In genomic region chr4:118177121-118177520, GRCh38 we compare ENCODE assay signal across 27 cellular contexts.
"Had no signal": no experiment of that assay in that cellular context is flagged by ENCODE, and none has a peak within 500 bp of the region (broad histone marks: within the 10 kb centered on the region; RNA-seq: fewer than 3 reads in every experiment).

No MANE protein-coding gene starts in this region.

- DNase-seq: activated CD4-positive, alpha-beta memory T cell treated with anti-CD3 and anti-CD28 coated beads for 36 hours; activated CD4-positive, alpha-beta T cell treated with anti-CD3 and anti-CD28 coated beads for 48 hours; activated CD8-positive, alpha-beta memory T cell treated with anti-CD3 and anti-CD28 coated beads, Interleukin-2, amount 50 U/mL, for 4 hours; activated effector memory CD4-positive, alpha-beta T cell treated with anti-CD3 and anti-CD28 coated beads, Interleukin-2, amount 50 U/mL, for 16 hours; activated naive CD4-positive, alpha-beta T cell treated with anti-CD3 and anti-CD28 coated beads for 36 hours; activated naive CD8-positive, alpha-beta T cell treated with anti-CD3 and anti-CD28 coated beads for 36 hours; activated T-cell treated with anti-CD3 and anti-CD28 coated beads, Interleukin-2, amount 50 U/mL, for 1 hour; amniotic stem cell; caudate nucleus; left ventricle myocardium inferior; mesendoderm; natural killer cell; occipital lobe; stimulated activated naive CD4-positive, alpha-beta T cell; T1000; tibial artery; upper lobe of right lung; WERI-Rb-1 had no signal

- H3K27ac Mint-ChIP-seq: activated CD4-positive, alpha-beta memory T cell treated with anti-CD3 and anti-CD28 coated beads for 36 hours; activated naive CD4-positive, alpha-beta T cell treated with anti-CD3 and anti-CD28 coated beads for 36 hours; activated naive CD8-positive, alpha-beta T cell treated with anti-CD3 and anti-CD28 coated beads for 36 hours; activated T-helper 1 cell treated with anti-CD3 and anti-CD28 coated beads, Interleukin-12 subunit alpha, Interleukin-12 subunit beta, Interleukin-2, Interleukin-4 antibody, amounts not matched to agents 30 ng/mL and 10 ng/mL and 1 ng/mL, durations not matched to agents 14 hours and 24 hours and 36 hours; natural killer cell; neural progenitor cell had no signal

- H3K36me3 Mint-ChIP-seq: activated CD4-positive, alpha-beta memory T cell treated with anti-CD3 and anti-CD28 coated beads for 36 hours; activated naive CD8-positive, alpha-beta T cell treated with anti-CD3 and anti-CD28 coated beads for 36 hours; natural killer cell; neural progenitor cell had no signal

- H3K4me3 Mint-ChIP-seq: activated CD4-positive, alpha-beta memory T cell treated with anti-CD3 and anti-CD28 coated beads for 36 hours; activated naive CD4-positive, alpha-beta T cell treated with anti-CD3 and anti-CD28 coated beads for 36 hours; activated naive CD8-positive, alpha-beta T cell treated with anti-CD3 and anti-CD28 coated beads for 36 hours; activated T-helper 1 cell treated with anti-CD3 and anti-CD28 coated beads, Interleukin-12 subunit alpha, Interleukin-12 subunit beta, Interleukin-2, Interleukin-4 antibody, amounts not matched to agents 30 ng/mL and 10 ng/mL and 1 ng/mL, durations not matched to agents 14 hours and 24 hours and 36 hours; natural killer cell; neural progenitor cell had no signal

- ATAC-seq: activated CD4-positive, CD25-positive, alpha-beta regulatory T cell treated with anti-CD3 and anti-CD28 coated beads, Interleukin-2, amount 50 U/mL, for 24 hours; natural killer cell; upper lobe of right lung had no signal

- H3K36me3 ChIP-seq: left ventricle myocardium inferior, neural progenitor cell, right atrium auricular region, suprapubic skin, tibial artery, upper lobe of right lung, WERI-Rb-1 had no signal

- H3K27ac ChIP-seq: left ventricle myocardium inferior, neural progenitor cell, right atrium auricular region, suprapubic skin, tibial artery, upper lobe of right lung, WERI-Rb-1 had no signal

- H3K9me3 ChIP-seq: left ventricle myocardium inferior, right atrium auricular region, suprapubic skin, tibial artery, upper lobe of right lung had no signal

- H3K4me1 Mint-ChIP-seq: natural killer cell, neural progenitor cell had no signal

- H3K4me2 ChIP-seq: neural progenitor cell had no signal

- H3K27me3 ChIP-seq: neural progenitor cell, right atrium auricular region, suprapubic skin, tibial artery, upper lobe of right lung had no signal

- H3K9me3 Mint-ChIP-seq: activated CD4-positive, alpha-beta memory T cell treated with anti-CD3 and anti-CD28 coated beads for 36 hours; activated naive CD4-positive, alpha-beta T cell treated with anti-CD3 and anti-CD28 coated beads for 36 hours; activated naive CD8-positive, alpha-beta T cell treated with anti-CD3 and anti-CD28 coated beads for 36 hours; activated T-helper 1 cell treated with anti-CD3 and anti-CD28 coated beads, Interleukin-12 subunit alpha, Interleukin-12 subunit beta, Interleukin-2, Interleukin-4 antibody, amounts not matched to agents 30 ng/mL and 10 ng/mL and 1 ng/mL, durations not matched to agents 14 hours and 24 hours and 36 hours; neural progenitor cell had no signal

- FAIRE-seq: endothelial cell of umbilical vein, frontal cortex, islet of Langerhans had no signal

- H3K9ac ChIP-seq: neural progenitor cell had no signal

- H3K27me3 Mint-ChIP-seq: activated CD4-positive, alpha-beta memory T cell treated with anti-CD3 and anti-CD28 coated beads for 36 hours had no signal

- H3K4me3 ChIP-seq: left ventricle myocardium inferior, lung, neural progenitor cell, right atrium auricular region, suprapubic skin, tibial artery, upper lobe of right lung had no signal

- H2AFZ ChIP-seq: neural progenitor cell had no signal

- H3K4me1 ChIP-seq: left ventricle myocardium inferior, neural progenitor cell, right atrium auricular region, suprapubic skin, tibial artery, upper lobe of right lung had no signal
